In genomic region chr2:43141636-43142148, GRCh38 we compare ENCODE assay signal across 8 cellular contexts.
DNase-seq lines count a peak whose midpoint lies in the region; ATAC-seq and TF ChIP-seq lines count a peak whose summit lies in the region.
"Not testable (repeated sequence)": the region's sequence is repeated elsewhere in the genome, so short reads cannot be mapped to it uniquely, and the experiment has no call there.

No MANE protein-coding gene starts in this region.

- H2AFZ ChIP-seq in DND-41 (ENCODE audit: low read depth, low read length): not testable (repeated sequence)

- H3K4me1 ChIP-seq in DND-41 (ENCODE audit: insufficient read depth, low read length) (peaks cover 61% of the 10 kb centered on the region), RWPE2 (ENCODE audit: insufficient read depth, poor library complexity, severe bottlenecking) (peaks cover 11% of the 10 kb centered on the region), thymus (ENCODE audit: control insufficient read depth, insufficient read depth, low read length) (peaks cover 68% of the 10 kb centered on the region)

- peaks cover 53% of the 10 kb centered on the region for H3K4me1 Mint-ChIP-seq in activated CD4-positive, alpha-beta memory T cell treated with anti-CD3 and anti-CD28 coated beads for 36 hours (ENCODE audit: low read depth)
- peaks cover 75% of the 10 kb centered on the region for H3K4me1 Mint-ChIP-seq in activated T-cell treated with anti-CD3 and anti-CD28 coated beads, Interleukin-2, amount 50 U/mL, for 72 hours (ENCODE audit: low read depth)
- H3K4me1 Mint-ChIP-seq in activated naive CD8-positive, alpha-beta T cell (ENCODE audit: low read depth): peaks cover 78% of the 10 kb centered on the region
- peaks cover 43 to 85% (median 78%) of the 10 kb centered on the region in 4 donors for H3K4me1 Mint-ChIP-seq in naive thymus-derived CD8-positive, alpha-beta T cell

- not testable (repeated sequence) for H3K36me3 ChIP-seq in DND-41 (ENCODE audit: insufficient read depth, low read length); RWPE2 (ENCODE audit: low read depth); thymus (ENCODE audit: control insufficient read depth, insufficient read depth)

- not testable (repeated sequence) for H3K36me3 Mint-ChIP-seq in activated CD4-positive, alpha-beta memory T cell treated with anti-CD3 and anti-CD28 coated beads for 36 hours; activated naive CD8-positive, alpha-beta T cell; naive thymus-derived CD8-positive, alpha-beta T cell
- peaks cover 8 to 11% of the 10 kb centered on the region in 2 donors for H3K36me3 Mint-ChIP-seq in activated T-cell treated with anti-CD3 and anti-CD28 coated beads, Interleukin-2, amount 50 U/mL, for 72 hours (ENCODE audit: insufficient read depth in 2 of 2)

- H3K27ac Mint-ChIP-seq in activated CD4-positive, alpha-beta memory T cell treated with anti-CD3 and anti-CD28 coated beads for 36 hours: peak overlapping the region; percentile 38
- not testable (repeated sequence) for H3K27ac Mint-ChIP-seq in activated T-cell treated with anti-CD3 and anti-CD28 coated beads, Interleukin-2, amount 50 U/mL, for 72 hours
- H3K27ac Mint-ChIP-seq in activated naive CD8-positive, alpha-beta T cell: peak overlapping the region; percentile 72
- peak overlapping the region; percentile 77 to 100 (median 96) for H3K27ac Mint-ChIP-seq in naive thymus-derived CD8-positive, alpha-beta T cell

- H3K27me3 Mint-ChIP-seq in activated CD4-positive, alpha-beta memory T cell treated with anti-CD3 and anti-CD28 coated beads for 36 hours; activated T-cell treated with anti-CD3 and anti-CD28 coated beads, Interleukin-2, amount 50 U/mL, for 72 hours (ENCODE audit: low read depth); activated naive CD8-positive, alpha-beta T cell; naive thymus-derived CD8-positive, alpha-beta T cell: not testable (repeated sequence)

- not testable (repeated sequence) for H3K4me3 ChIP-seq in DND-41 (ENCODE audit: low read depth in 1 of 2, low read length in 2 of 2); RWPE2 (ENCODE audit: severe bottlenecking)
- H3K4me3 ChIP-seq in thymus (ENCODE audit: low read length): peak overlapping the region; percentile 27

- not testable (repeated sequence) for H4K20me1 ChIP-seq in DND-41 (ENCODE audit: insufficient read depth, low read length)

- peaks cover 10% of the 10 kb centered on the region for H3K79me2 ChIP-seq in DND-41 (ENCODE audit: insufficient read depth, low read length)

- 40% methylated on average over 7 of the region's 7 CpGs for WGBS in thymus

- not testable (repeated sequence) for H3K4me2 ChIP-seq in DND-41 (ENCODE audit: insufficient read depth, low read length)

- not testable (repeated sequence) for H3K27me3 ChIP-seq in DND-41 (ENCODE audit: insufficient read depth, low read length, poor library complexity); RWPE2 (ENCODE audit: insufficient read depth, poor library complexity, severe bottlenecking); thymus (ENCODE audit: control insufficient read depth, insufficient read depth)

- H3K9me3 ChIP-seq in DND-41 (ENCODE audit: insufficient read depth, low read length, severe bottlenecking); RWPE2 (ENCODE audit: severe bottlenecking); thymus (ENCODE audit: control insufficient read depth): not testable (repeated sequence)

- H3K27ac ChIP-seq in DND-41 (ENCODE audit: low read length): peak overlapping the region; percentile 64
- H3K27ac ChIP-seq in RWPE2 (ENCODE audit: poor library complexity, severe bottlenecking): not testable (repeated sequence)
- peak overlapping the region; percentile 70 for H3K27ac ChIP-seq in thymus (ENCODE audit: low read depth)

- intact Hi-C loops in activated CD4-positive, alpha-beta memory T cell treated with anti-CD3 and anti-CD28 coated beads for 36 hours (cut with micrococcal nuclease); left cardiac atrium (cut with DNase I): not testable (repeated sequence)

- not testable (repeated sequence) for TF ChIP-seq CTCF in DND-41 (IDR thresholded peaks at IDR 0.05; ENCODE audit: borderline replicate concordance, extremely low read depth, low read length, poor library complexity, severe bottlenecking); RWPE2 (IDR thresholded peaks at IDR 0.05; ENCODE audit: poor library complexity, severe bottlenecking)

- H3K9ac ChIP-seq in DND-41 (ENCODE audit: low read depth, low read length): not testable (repeated sequence)

- CTCF ChIA-PET in activated CD4-positive, alpha-beta memory T cell treated with anti-CD3 and anti-CD28 coated beads for 36 hours (lab: Charles Lee): interaction anchor here (3.4 to 17.8 kb wide), 2 partner anchors 79 to 87 kb away, joined by 31 to 254 read pairs; no protein-coding TSS in a partner anchor

- not testable (repeated sequence) for H3K4me3 Mint-ChIP-seq in activated CD4-positive, alpha-beta memory T cell treated with anti-CD3 and anti-CD28 coated beads for 36 hours
- H3K4me3 Mint-ChIP-seq in activated T-cell treated with anti-CD3 and anti-CD28 coated beads, Interleukin-2, amount 50 U/mL, for 72 hours: peak overlapping the region; percentile 43 to 79
- H3K4me3 Mint-ChIP-seq in activated naive CD8-positive, alpha-beta T cell: peak overlapping the region; percentile 78
- peak overlapping the region; percentile 51 to 94 (median 84) for H3K4me3 Mint-ChIP-seq in naive thymus-derived CD8-positive, alpha-beta T cell

- not testable (repeated sequence) for H3K9me3 Mint-ChIP-seq in activated CD4-positive, alpha-beta memory T cell treated with anti-CD3 and anti-CD28 coated beads for 36 hours; activated T-cell treated with anti-CD3 and anti-CD28 coated beads, Interleukin-2, amount 50 U/mL, for 72 hours; activated naive CD8-positive, alpha-beta T cell (ENCODE audit: low read depth); naive thymus-derived CD8-positive, alpha-beta T cell

- POLR2A ChIA-PET in activated CD4-positive, alpha-beta memory T cell treated with anti-CD3 and anti-CD28 coated beads for 36 hours (lab: Charles Lee): not testable (repeated sequence)
- POLR2A ChIA-PET in naive thymus-derived CD8-positive, alpha-beta T cell (lab: Charles Lee): interaction anchor here (0.6 to 43.5 kb wide), 5 partner anchors 4 to 100 kb away, joined by 3 to 2148 read pairs (median 1351); partner anchors contain the start of gene ZFP36L2

- not testable (repeated sequence) for DNase-seq in DND-41; activated CD4-positive, alpha-beta memory T cell treated with anti-CD3 and anti-CD28 coated beads for 36 hours; activated T-cell treated with anti-CD3 and anti-CD28 coated beads, Interleukin-2, amount 50 U/mL, for 72 hours; naive thymus-derived CD8-positive, alpha-beta T cell
- DNase-seq in RWPE2 (ENCODE audit: low spot score): peak; percentile 21
- peak; percentile 9 for DNase-seq in left cardiac atrium

- not testable (repeated sequence) for ATAC-seq in DND-41 (ENCODE audit: insufficient read depth, low read depth); RWPE2 (ENCODE audit: low read depth); activated T-cell treated with anti-CD3 and anti-CD28 coated beads, Interleukin-2, amount 50 U/mL, for 72 hours (replicated peaks in 1 of 2); left cardiac atrium; naive thymus-derived CD8-positive, alpha-beta T cell
